In genomic region chr16:57802635-57803412, GRCh38 we compare ENCODE assay signal across 1 cellular context.
TF ChIP-seq lines count a peak whose summit lies in the region.

No MANE protein-coding gene starts in this region.

TF ChIP-seq in HepG2, 621 proteins besides CTCF, POLR2A, EP300 and RAD21 (continued from another document and continues in another):
- TF ChIP-seq ARID5B (CRISPR knock-in tag; IDR thresholded peaks at IDR 0.05), result peak; percentile 37; the same call in 1 of the 2 replicates
- no peak for TF ChIP-seq PAF1 (CRISPR knock-in tag; IDR thresholded peaks at IDR 0.05)
- no peak for TF ChIP-seq ATRX (CRISPR knock-in tag; IDR thresholded peaks at IDR 0.05; ENCODE audit: borderline replicate concordance)
- no peak for TF ChIP-seq MIXL1 (CRISPR knock-in tag; IDR thresholded peaks at IDR 0.05)
- no peak; the same call in 1 of the 2 replicates for TF ChIP-seq GLI4 (CRISPR knock-in tag; IDR thresholded peaks at IDR 0.05; ENCODE audit: borderline replicate concordance)
- TF ChIP-seq ZNF235 (CRISPR knock-in tag; IDR thresholded peaks at IDR 0.05; ENCODE audit: borderline replicate concordance), result peak; percentile 86; the same call in 1 of the 2 replicates
- TF ChIP-seq RXRA (CRISPR knock-in tag; IDR thresholded peaks at IDR 0.05), result peak; percentile 58; the same call in 1 of the 2 replicates
- peak; percentile 93 for TF ChIP-seq REPIN1 (CRISPR knock-in tag; IDR thresholded peaks at IDR 0.05; ENCODE audit: borderline replicate concordance, low read depth)
- TF ChIP-seq ZBTB14 (CRISPR knock-in tag; IDR thresholded peaks at IDR 0.05), result peak; percentile 94
- 0 out of 2 replicates have a peak, but pooled peaks have one; percentile 28 for TF ChIP-seq ZBTB21 (CRISPR knock-in tag; IDR thresholded peaks at IDR 0.05)
- peak; percentile 70; the same call in 1 of the 2 replicates for TF ChIP-seq PHF8 (CRISPR knock-in tag; IDR thresholded peaks at IDR 0.05)
- 0 out of 2 replicates have a peak, but pooled peaks have one; percentile 14 for TF ChIP-seq ETV6 (CRISPR knock-in tag; conservative IDR thresholded peaks at IDR 0.05)
- TF ChIP-seq ZBTB37 (CRISPR knock-in tag; IDR thresholded peaks at IDR 0.05), result no peak
- peak; percentile 6; the same call in 1 of the 2 replicates for TF ChIP-seq ZNF281 (CRISPR knock-in tag; IDR thresholded peaks at IDR 0.05; ENCODE audit: borderline replicate concordance)
- no peak for TF ChIP-seq NFYB (CRISPR knock-in tag; IDR thresholded peaks at IDR 0.05)
- TF ChIP-seq HNRNPLL (IDR thresholded peaks at IDR 0.05; ENCODE audit: low read depth, low read length, poor library complexity, severe bottlenecking), result peak; percentile 50
- no peak for TF ChIP-seq CBX2 (IDR thresholded peaks at IDR 0.05; ENCODE audit: low read depth, low read length)
- TF ChIP-seq CBX2 (CRISPR knock-in tag; IDR thresholded peaks at IDR 0.05; ENCODE audit: low read depth), result no peak
- TF ChIP-seq IRF2 (CRISPR knock-in tag; IDR thresholded peaks at IDR 0.05), result peak; percentile 74
- TF ChIP-seq MEIS1 (CRISPR knock-in tag; IDR thresholded peaks at IDR 0.05; ENCODE audit: borderline replicate concordance), result peak; percentile 70
- TF ChIP-seq ZNF800 (CRISPR knock-in tag; IDR thresholded peaks at IDR 0.05), result peak; percentile 90
- no peak for TF ChIP-seq HCFC1 (IDR thresholded peaks at IDR 0.05; ENCODE audit: low read depth, low read length)
- no peak for TF ChIP-seq SNRNP70 (IDR thresholded peaks at IDR 0.05; ENCODE audit: low read depth, low read length)
- TF ChIP-seq ZXDC (CRISPR knock-in tag; IDR thresholded peaks at IDR 0.05), result peak; percentile 48; the same call in 1 of the 2 replicates
- TF ChIP-seq MBNL3 (CRISPR knock-in tag; conservative IDR thresholded peaks at IDR 0.05), result no peak
- TF ChIP-seq PCBP1 (IDR thresholded peaks at IDR 0.05; ENCODE audit: borderline replicate concordance, low read depth, low read length), result no peak
- TF ChIP-seq ZNF850 (CRISPR knock-in tag; conservative IDR thresholded peaks at IDR 0.05), result no peak
- 0 out of 2 replicates have a peak, but pooled peaks have one; percentile 46 for TF ChIP-seq ZBTB44 (CRISPR knock-in tag; IDR thresholded peaks at IDR 0.05)
- no peak for TF ChIP-seq NFYC (CRISPR knock-in tag; IDR thresholded peaks at IDR 0.05)
- TF ChIP-seq CBFB (CRISPR knock-in tag; IDR thresholded peaks at IDR 0.05), result peak; percentile 86
- TF ChIP-seq TOE1 (CRISPR knock-in tag; IDR thresholded peaks at IDR 0.05), result no peak
- TF ChIP-seq ZBTB38 (CRISPR knock-in tag; IDR thresholded peaks at IDR 0.05), result peak; percentile 76; the same call in 1 of the 2 replicates
- no peak; the same call in 1 of the 2 replicates for TF ChIP-seq ZNF816 (CRISPR knock-in tag; IDR thresholded peaks at IDR 0.05; ENCODE audit: borderline replicate concordance)
- peak; percentile 75 for TF ChIP-seq SRY (CRISPR knock-in tag; IDR thresholded peaks at IDR 0.05)
- 0 out of 2 replicates have a peak, but pooled peaks have one; percentile 59 for TF ChIP-seq ZNF367 (CRISPR knock-in tag; IDR thresholded peaks at IDR 0.05; ENCODE audit: borderline replicate concordance)
- TF ChIP-seq DMAP1 (CRISPR knock-in tag; IDR thresholded peaks at IDR 0.05), result peak; percentile 87
- no peak for TF ChIP-seq NAIF1 (CRISPR knock-in tag; IDR thresholded peaks at IDR 0.05; ENCODE audit: borderline replicate concordance)
- no peak for TF ChIP-seq ZFP36L2 (CRISPR knock-in tag; IDR thresholded peaks at IDR 0.05)
- no peak for TF ChIP-seq ATF5 (CRISPR knock-in tag; IDR thresholded peaks at IDR 0.05; ENCODE audit: low read depth)
- 0 out of 2 replicates have a peak, but pooled peaks have one; percentile 41 for TF ChIP-seq ZNF891 (CRISPR knock-in tag; IDR thresholded peaks at IDR 0.05)
- TF ChIP-seq ZNF724P (CRISPR knock-in tag; IDR thresholded peaks at IDR 0.05; ENCODE audit: borderline replicate concordance), result peak; percentile 64; the same call in 1 of the 2 replicates
- TF ChIP-seq ZNF777 (CRISPR knock-in tag; IDR thresholded peaks at IDR 0.05), result peak; percentile 50; the same call in 1 of the 2 replicates
- TF ChIP-seq GATA4 (IDR thresholded peaks at IDR 0.05; ENCODE audit: borderline replicate concordance, low read depth), result no peak
- TF ChIP-seq SIX1 (CRISPR knock-in tag; IDR thresholded peaks at IDR 0.05; ENCODE audit: borderline replicate concordance), result no peak
- peak; percentile 91 for TF ChIP-seq ZNF44 (CRISPR knock-in tag; IDR thresholded peaks at IDR 0.05)
- no peak for TF ChIP-seq MAFK (conservative IDR thresholded peaks at IDR 0.05 in 1 of 2, IDR thresholded peaks at IDR 0.05 in 1 of 2; ENCODE audit: low read length in 2 of 2)
- no peak; the same call in 1 of the 2 replicates for TF ChIP-seq ZNF275 (CRISPR knock-in tag; IDR thresholded peaks at IDR 0.05; ENCODE audit: borderline replicate concordance)
- no peak for TF ChIP-seq FIP1L1 (IDR thresholded peaks at IDR 0.05; ENCODE audit: borderline replicate concordance, insufficient read depth, low read depth, low read length)
- no peak for TF ChIP-seq NONO (IDR thresholded peaks at IDR 0.05)
- peak; percentile 82 for TF ChIP-seq NONO (CRISPR knock-in tag; conservative IDR thresholded peaks at IDR 0.05)
